ENCODE assay signal across 1 cellular context in the genomic region with DNA sequence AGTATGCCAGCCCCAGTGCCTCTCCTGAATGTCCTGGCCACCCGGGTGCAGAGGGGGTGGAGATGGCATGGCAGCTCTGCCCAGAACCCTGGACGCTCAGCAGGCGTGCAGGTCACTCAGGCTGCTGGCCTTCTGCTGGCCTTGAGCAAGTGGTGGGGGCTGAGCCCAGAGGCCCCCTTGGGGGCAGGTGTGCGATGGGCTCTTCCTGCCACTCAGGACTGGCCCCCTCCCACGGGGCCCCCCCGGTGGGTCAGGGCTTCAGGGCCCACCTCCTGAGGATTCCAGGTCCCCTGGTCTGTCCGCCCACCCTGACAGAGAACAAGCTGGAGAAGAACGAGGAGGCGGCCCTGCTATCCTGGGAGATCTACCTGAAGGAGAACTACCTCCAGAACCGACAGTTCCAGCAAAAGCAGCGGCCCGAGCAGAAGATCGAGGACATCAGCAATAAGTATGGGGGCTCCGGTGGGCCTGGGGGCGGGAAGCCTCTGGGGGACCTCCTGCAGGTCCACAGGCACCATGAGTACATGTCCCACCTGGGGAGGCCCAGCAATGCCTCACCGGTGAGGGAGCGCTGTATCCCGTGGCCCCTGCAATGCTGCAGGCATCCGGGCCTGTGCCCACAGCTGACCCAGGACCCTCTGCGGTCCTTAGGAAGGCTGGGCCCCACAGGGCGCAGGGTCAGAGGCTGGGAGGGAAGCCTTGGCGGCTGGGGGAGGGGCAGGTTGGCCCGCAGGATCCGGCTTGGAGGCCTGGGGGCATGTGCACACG.
TF ChIP-seq lines count a peak whose summit lies in the region.

No MANE protein-coding gene starts in this region.

TF ChIP-seq in SK-N-SH, 30 proteins besides CTCF, POLR2A, EP300 and RAD21:
- TF ChIP-seq, protein P1, sequence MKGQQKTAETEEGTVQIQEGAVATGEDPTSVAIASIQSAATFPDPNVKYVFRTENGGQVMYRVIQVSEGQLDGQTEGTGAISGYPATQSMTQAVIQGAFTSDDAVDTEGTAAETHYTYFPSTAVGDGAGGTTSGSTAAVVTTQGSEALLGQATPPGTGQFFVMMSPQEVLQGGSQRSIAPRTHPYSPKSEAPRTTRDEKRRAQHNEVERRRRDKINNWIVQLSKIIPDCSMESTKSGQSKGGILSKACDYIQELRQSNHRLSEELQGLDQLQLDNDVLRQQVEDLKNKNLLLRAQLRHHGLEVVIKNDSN (IDR thresholded peaks at IDR 0.05; ENCODE audit: borderline replicate concordance, low read depth): no peak
- no peak for TF ChIP-seq SIN3A (IDR thresholded peaks at IDR 0.05; ENCODE audit: borderline replicate concordance, low read depth, low read length)
- TF ChIP-seq MXI1 (IDR thresholded peaks at IDR 0.05; ENCODE audit: low read depth, low read length): no peak
- no peak for TF ChIP-seq SMC3 (IDR thresholded peaks at IDR 0.05; ENCODE audit: low read depth, low read length)
- TF ChIP-seq FOXJ3 (CRISPR knock-in tag; IDR thresholded peaks at IDR 0.05): no peak
TF ChIP-seq in SK-N-SH: peak in this region for 0.
